8 cellular contexts compared by ENCODE assay signal in the genomic region with DNA sequence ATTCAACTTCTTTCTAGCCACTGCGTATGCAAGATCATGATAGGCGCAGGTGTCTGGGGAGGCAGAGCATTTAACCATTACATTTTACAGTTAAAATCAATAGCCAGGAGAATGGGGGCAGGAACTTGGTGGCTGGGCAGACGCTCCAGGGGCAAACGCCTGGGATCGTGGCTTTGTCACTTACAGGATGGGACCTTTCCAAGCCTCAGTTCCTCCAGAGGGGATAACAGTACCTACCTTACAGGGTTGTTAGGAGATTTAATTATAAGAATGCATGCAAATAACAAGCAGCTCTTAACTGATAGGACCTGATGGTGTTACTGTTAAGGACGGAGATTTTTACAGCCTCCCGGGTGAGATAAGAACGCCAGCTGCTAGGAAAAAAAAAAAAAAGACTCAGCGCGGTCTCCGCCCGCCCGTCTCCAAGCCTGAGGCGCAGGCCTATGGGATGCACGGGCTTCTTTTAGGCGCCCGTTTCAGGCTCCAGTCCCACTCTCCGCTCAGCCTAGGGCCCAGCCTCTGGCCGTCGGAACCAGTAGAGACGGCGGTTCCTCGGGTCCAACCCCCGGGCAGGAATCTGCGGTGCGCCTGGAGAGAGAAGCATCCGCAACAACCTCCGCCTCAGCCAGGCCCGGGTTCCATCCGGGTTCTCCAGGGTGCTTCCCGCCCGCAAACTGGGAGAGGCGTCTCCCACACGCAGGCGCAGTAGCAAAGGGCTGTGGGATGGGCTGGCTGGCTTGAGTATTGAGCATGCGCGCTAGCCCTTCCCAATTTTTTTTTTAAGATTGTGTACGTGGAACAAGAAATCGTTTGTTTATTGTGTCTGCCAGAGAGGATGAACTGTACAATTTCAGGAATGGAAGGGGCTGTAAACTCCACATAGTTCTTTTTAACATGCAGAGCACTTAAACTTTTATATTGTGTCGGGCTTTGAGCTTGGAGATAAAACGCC. TPM values are rescaled to one million over a fixed set of nuclear protein-coding genes. Genes with fewer than 3 reads are reported as not detected.
DNase-seq lines count a peak whose midpoint lies in the region; ATAC-seq and TF ChIP-seq lines count a peak whose summit lies in the region.

A gene (minus strand): TSS at position 653 of the 952 bp plus-strand sequence. CDS start 4,564 bp downstream, outside the sequence.

- no peaks in the 10 kb centered on the region for H3K9me3 Mint-ChIP-seq in WTC11

- POLR2A ChIA-PET in WTC11 (lab: Charles Lee) = interaction anchor here (0.6 to 1.6 kb wide), 6 partner anchors 19 to 875 kb away, joined by 3 to 4 read pairs (median 3); a partner anchor contains a TSS

- no peak for TF ChIP-seq CTCF in AG10803 (conservative IDR thresholded peaks at IDR 0.05; ENCODE audit: low read length)
- TF ChIP-seq CTCF in WTC11 (IDR thresholded peaks at IDR 0.05) = no peak

- peak; percentile 92 for DNase-seq in AG10803 (ENCODE audit: low read depth)
- DNase-seq in NCI-H226 = peak; percentile 89
- DNase-seq in WTC11 (ENCODE audit: low spot score) = peak; percentile 90
- DNase-seq in central memory CD4-positive, alpha-beta T cell = peak; percentile 59
- DNase-seq in islet precursor cell = peak; percentile 97
- peak; percentile 55 to 70 for DNase-seq in stimulated activated CD4-positive, alpha-beta T cell treated with anti-CD3 and anti-CD28 coated beads, Interleukin-12 subunit alpha, Interleukin-12 subunit beta, amount 100 ng/mL, for 24 hours (ENCODE audit: low read depth in 2 of 2)

- H3K4me3 ChIP-seq in AG10803 (ENCODE audit: low read length) = peak within 1 kb of the TSS; percentile 83

- peak within 1 kb of the TSS; percentile 88 for H3K4me3 Mint-ChIP-seq in WTC11

- peaks cover 18% of the 10 kb centered on the region for H3K36me3 Mint-ChIP-seq in WTC11

- no peaks in the 10 kb centered on the region; the same call in 1 of the 2 replicates for H3K27me3 Mint-ChIP-seq in WTC11 (ENCODE audit: low read depth)

- H3K27ac Mint-ChIP-seq in WTC11 = peak within 1 kb of the TSS; percentile 59

- H3K4me1 Mint-ChIP-seq in WTC11 = peaks cover 13% of the 10 kb centered on the region

- ATAC-seq in GM19035 (IDR thresholded peaks at IDR 0.05; ENCODE audit: unreplicated experiment) (peak; percentile 90), HG03280 (IDR thresholded peaks at IDR 0.05; ENCODE audit: unreplicated experiment) (peak; percentile 81), WTC11 (peak; percentile 96)

- CTCF ChIA-PET in WTC11 (lab: Charles Lee) = interaction anchor here (0.5 to 3.0 kb wide), 6 partner anchors 9 to 378 kb away, joined by 3 to 12 read pairs (median 4); a partner anchor contains a TSS

TF ChIP-seq in WTC11, 78 proteins besides CTCF, POLR2A, EP300 and RAD21 (continues in another document):
- TF ChIP-seq, protein P1, sequence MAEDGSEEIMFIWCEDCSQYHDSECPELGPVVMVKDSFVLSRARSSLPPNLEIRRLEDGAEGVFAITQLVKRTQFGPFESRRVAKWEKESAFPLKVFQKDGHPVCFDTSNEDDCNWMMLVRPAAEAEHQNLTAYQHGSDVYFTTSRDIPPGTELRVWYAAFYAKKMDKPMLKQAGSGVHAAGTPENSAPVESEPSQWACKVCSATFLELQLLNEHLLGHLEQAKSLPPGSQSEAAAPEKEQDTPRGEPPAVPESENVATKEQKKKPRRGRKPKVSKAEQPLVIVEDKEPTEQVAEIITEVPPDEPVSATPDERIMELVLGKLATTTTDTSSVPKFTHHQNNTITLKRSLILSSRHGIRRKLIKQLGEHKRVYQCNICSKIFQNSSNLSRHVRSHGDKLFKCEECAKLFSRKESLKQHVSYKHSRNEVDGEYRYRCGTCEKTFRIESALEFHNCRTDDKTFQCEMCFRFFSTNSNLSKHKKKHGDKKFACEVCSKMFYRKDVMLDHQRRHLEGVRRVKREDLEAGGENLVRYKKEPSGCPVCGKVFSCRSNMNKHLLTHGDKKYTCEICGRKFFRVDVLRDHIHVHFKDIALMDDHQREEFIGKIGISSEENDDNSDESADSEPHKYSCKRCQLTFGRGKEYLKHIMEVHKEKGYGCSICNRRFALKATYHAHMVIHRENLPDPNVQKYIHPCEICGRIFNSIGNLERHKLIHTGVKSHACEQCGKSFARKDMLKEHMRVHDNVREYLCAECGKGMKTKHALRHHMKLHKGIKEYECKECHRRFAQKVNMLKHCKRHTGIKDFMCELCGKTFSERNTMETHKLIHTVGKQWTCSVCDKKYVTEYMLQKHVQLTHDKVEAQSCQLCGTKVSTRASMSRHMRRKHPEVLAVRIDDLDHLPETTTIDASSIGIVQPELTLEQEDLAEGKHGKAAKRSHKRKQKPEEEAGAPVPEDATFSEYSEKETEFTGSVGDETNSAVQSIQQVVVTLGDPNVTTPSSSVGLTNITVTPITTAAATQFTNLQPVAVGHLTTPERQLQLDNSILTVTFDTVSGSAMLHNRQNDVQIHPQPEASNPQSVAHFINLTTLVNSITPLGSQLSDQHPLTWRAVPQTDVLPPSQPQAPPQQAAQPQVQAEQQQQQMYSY (CRISPR knock-in tag; IDR thresholded peaks at IDR 0.05) = no peak
- 0 out of 2 replicates have a peak, but pooled peaks have one; percentile 37 for TF ChIP-seq ELF4 (CRISPR knock-in tag; IDR thresholded peaks at IDR 0.05; ENCODE audit: low read depth)
- TF ChIP-seq CREM (CRISPR knock-in tag; IDR thresholded peaks at IDR 0.05) = peak; percentile 56
- TF ChIP-seq TCF7 (CRISPR knock-in tag; IDR thresholded peaks at IDR 0.05; ENCODE audit: low read depth) = no peak
- TF ChIP-seq, protein P2, sequence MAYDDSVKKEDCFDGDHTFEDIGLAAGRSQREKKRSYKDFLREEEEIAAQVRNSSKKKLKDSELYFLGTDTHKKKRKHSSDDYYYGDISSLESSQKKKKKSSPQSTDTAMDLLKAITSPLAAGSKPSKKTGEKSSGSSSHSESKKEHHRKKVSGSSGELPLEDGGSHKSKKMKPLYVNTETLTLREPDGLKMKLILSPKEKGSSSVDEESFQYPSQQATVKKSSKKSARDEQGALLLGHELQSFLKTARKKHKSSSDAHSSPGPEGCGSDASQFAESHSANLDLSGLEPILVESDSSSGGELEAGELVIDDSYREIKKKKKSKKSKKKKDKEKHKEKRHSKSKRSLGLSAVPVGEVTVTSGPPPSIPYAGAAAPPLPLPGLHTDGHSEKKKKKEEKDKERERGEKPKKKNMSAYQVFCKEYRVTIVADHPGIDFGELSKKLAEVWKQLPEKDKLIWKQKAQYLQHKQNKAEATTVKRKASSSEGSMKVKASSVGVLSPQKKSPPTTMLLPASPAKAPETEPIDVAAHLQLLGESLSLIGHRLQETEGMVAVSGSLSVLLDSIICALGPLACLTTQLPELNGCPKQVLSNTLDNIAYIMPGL (CRISPR knock-in tag; IDR thresholded peaks at IDR 0.05) = peak; percentile 66; the same call in 1 of the 2 replicates
- TF ChIP-seq NR2C2 (CRISPR knock-in tag; IDR thresholded peaks at IDR 0.05) = no peak
- peak; percentile 30; the same call in 1 of the 2 replicates for TF ChIP-seq GABPB1 (CRISPR knock-in tag; IDR thresholded peaks at IDR 0.05)
- TF ChIP-seq RELA (CRISPR knock-in tag; IDR thresholded peaks at IDR 0.05; ENCODE audit: borderline replicate concordance) = no peak
- TF ChIP-seq, protein P3, sequence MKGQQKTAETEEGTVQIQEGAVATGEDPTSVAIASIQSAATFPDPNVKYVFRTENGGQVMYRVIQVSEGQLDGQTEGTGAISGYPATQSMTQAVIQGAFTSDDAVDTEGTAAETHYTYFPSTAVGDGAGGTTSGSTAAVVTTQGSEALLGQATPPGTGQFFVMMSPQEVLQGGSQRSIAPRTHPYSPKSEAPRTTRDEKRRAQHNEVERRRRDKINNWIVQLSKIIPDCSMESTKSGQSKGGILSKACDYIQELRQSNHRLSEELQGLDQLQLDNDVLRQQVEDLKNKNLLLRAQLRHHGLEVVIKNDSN (CRISPR knock-in tag; IDR thresholded peaks at IDR 0.05) = no peak
- peak; percentile 42; the same call in 1 of the 2 replicates for TF ChIP-seq TEAD1 (CRISPR knock-in tag; IDR thresholded peaks at IDR 0.05)
- TF ChIP-seq, protein P4, sequence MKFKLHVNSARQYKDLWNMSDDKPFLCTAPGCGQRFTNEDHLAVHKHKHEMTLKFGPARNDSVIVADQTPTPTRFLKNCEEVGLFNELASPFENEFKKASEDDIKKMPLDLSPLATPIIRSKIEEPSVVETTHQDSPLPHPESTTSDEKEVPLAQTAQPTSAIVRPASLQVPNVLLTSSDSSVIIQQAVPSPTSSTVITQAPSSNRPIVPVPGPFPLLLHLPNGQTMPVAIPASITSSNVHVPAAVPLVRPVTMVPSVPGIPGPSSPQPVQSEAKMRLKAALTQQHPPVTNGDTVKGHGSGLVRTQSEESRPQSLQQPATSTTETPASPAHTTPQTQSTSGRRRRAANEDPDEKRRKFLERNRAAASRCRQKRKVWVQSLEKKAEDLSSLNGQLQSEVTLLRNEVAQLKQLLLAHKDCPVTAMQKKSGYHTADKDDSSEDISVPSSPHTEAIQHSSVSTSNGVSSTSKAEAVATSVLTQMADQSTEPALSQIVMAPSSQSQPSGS (CRISPR knock-in tag; IDR thresholded peaks at IDR 0.05; ENCODE audit: borderline replicate concordance, low read depth) = no peak
- TF ChIP-seq, protein P5, sequence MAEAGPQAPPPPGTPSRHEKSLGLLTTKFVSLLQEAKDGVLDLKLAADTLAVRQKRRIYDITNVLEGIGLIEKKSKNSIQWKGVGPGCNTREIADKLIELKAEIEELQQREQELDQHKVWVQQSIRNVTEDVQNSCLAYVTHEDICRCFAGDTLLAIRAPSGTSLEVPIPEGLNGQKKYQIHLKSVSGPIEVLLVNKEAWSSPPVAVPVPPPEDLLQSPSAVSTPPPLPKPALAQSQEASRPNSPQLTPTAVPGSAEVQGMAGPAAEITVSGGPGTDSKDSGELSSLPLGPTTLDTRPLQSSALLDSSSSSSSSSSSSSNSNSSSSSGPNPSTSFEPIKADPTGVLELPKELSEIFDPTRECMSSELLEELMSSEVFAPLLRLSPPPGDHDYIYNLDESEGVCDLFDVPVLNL (CRISPR knock-in tag; IDR thresholded peaks at IDR 0.05; ENCODE audit: borderline replicate concordance, low read depth) = peak; percentile 56; the same call in 1 of the 2 replicates
- TF ChIP-seq JUN (CRISPR knock-in tag; IDR thresholded peaks at IDR 0.05) = no peak
- TF ChIP-seq TEAD4 (CRISPR knock-in tag; IDR thresholded peaks at IDR 0.05) = no peak
- TF ChIP-seq GTF2I (CRISPR knock-in tag; conservative IDR thresholded peaks at IDR 0.05) = no peak
- TF ChIP-seq SOX15 (CRISPR knock-in tag; IDR thresholded peaks at IDR 0.05) = no peak
- TF ChIP-seq NFE2L1 (CRISPR knock-in tag; IDR thresholded peaks at IDR 0.05) = 0 out of 2 replicates have a peak, but pooled peaks have one; percentile 54

RNA-seq across cellular contexts. Expression of the gene that starts here (rescaled TPM):
- total RNA-seq in WTC11 (2021) = 5.4 to 7.2 TPM (median 6.3 TPM) in 3 replicates

Comparison
In these comparisons a context has a peak if more than half of its experiments do, and no peak if none do; other contexts are left out.
1. Peak in every context shown above with its lines: DNase-seq, ATAC-seq and H3K4me3 ChIP-seq.